Comparison of ENCODE assay signal across 8 cellular contexts in genomic region chr16:75580-76501, GRCh38. TPM values are rescaled to one million over a fixed set of nuclear protein-coding genes. Genes with fewer than 3 reads are reported as not detected.
DNase-seq lines count a peak whose midpoint lies in the region; ATAC-seq, FAIRE-seq and TF ChIP-seq lines count a peak whose summit lies in the region.

No MANE protein-coding gene starts in this region.

- no peaks in the 10 kb centered on the region for H3K9me2 ChIP-seq in GM23248 (ENCODE audit: insufficient read depth)

- peak overlapping the region; percentile 91 for H3K4me2 ChIP-seq in GM23248 (ENCODE audit: unreplicated experiment)
- H3K4me2 ChIP-seq in trophoblast cell (ENCODE audit: low read length) = no peak overlapping the region

- ATAC-seq in HG02571 (IDR thresholded peaks at IDR 0.05; ENCODE audit: unreplicated experiment) = no peak

- no peak overlapping the region for H3K18ac ChIP-seq in trophoblast cell (ENCODE audit: low read length)

- H2BK120ac ChIP-seq in trophoblast cell (ENCODE audit: insufficient read depth, low read length, poor library complexity) = peak overlapping the region; percentile 33

- no peak overlapping the region for H2BK5ac ChIP-seq in trophoblast cell (ENCODE audit: low read depth, low read length, poor library complexity)

- no peak overlapping the region for H3K23ac ChIP-seq in trophoblast cell (ENCODE audit: low read length)

- peak overlapping the region; percentile 17 for H3K4ac ChIP-seq in trophoblast cell (ENCODE audit: low read depth, low read length)

- TF ChIP-seq CTCF in 22Rv1 (IDR thresholded peaks at IDR 0.05) = no peak

- DNase-seq in GM23248 = peak; percentile 88
- DNase-seq in SW480 (ENCODE audit: low spot score) = peak; percentile 59
- peak; percentile 81 for DNase-seq in fibroblast of peridontal ligament (ENCODE audit: extremely low read depth)
- no peak for DNase-seq in trophoblast cell
- no peak for DNase-seq in NCI-H2227 (lab: John Stamatoyannopoulos, UW; ENCODE audit: unreplicated experiment)
- DNase-seq in frontal cortex (ENCODE audit: low spot score in 2 of 2) = no peak

- H3K9ac ChIP-seq in GM23248 = peak overlapping the region; percentile 95
- H3K9ac ChIP-seq in trophoblast cell (ENCODE audit: low read length) = no peak overlapping the region

- H4K20me1 ChIP-seq in GM23248 (ENCODE audit: insufficient read depth) = no peaks in the 10 kb centered on the region

- H3K79me1 ChIP-seq in trophoblast cell (ENCODE audit: low read length) = peaks cover 39% of the 10 kb centered on the region

- H4K91ac ChIP-seq in trophoblast cell (ENCODE audit: low read depth, low read length) = peak overlapping the region; percentile 51

- peak overlapping the region; percentile 15 for H4K8ac ChIP-seq in trophoblast cell (ENCODE audit: low read depth, low read length)

- peak overlapping the region; percentile 48 for H2AFZ ChIP-seq in GM23248
- no peak overlapping the region for H2AFZ ChIP-seq in trophoblast cell (ENCODE audit: insufficient read depth, low read length, poor library complexity)

- H3K9me3 ChIP-seq in GM23248 (ENCODE audit: low read depth) (no peaks in the 10 kb centered on the region), trophoblast cell (ENCODE audit: insufficient read depth, low read depth, low read length) (peaks cover 2% of the 10 kb centered on the region)

- peaks cover 22% of the 10 kb centered on the region for H3F3A ChIP-seq in GM23248 (ENCODE audit: insufficient read depth)

- H3K79me2 ChIP-seq in GM23248 (ENCODE audit: insufficient read depth) (peaks cover 34% of the 10 kb centered on the region), trophoblast cell (ENCODE audit: control insufficient read depth, insufficient read depth, low read length, poor library complexity) (peaks cover 16% of the 10 kb centered on the region)

- peak overlapping the region; percentile 22 for H3K14ac ChIP-seq in trophoblast cell (ENCODE audit: low read length)

- no peak for FAIRE-seq in frontal cortex (lab: Jason Lieb, UNC)

- H4K12ac ChIP-seq in trophoblast cell (ENCODE audit: low read depth, low read length) = no peak overlapping the region

- H2AK5ac ChIP-seq in trophoblast cell (ENCODE audit: low read length) = peak overlapping the region; percentile 40

- no peaks in the 10 kb centered on the region for H3K27me3 ChIP-seq in GM23248 (replicated peaks; ENCODE audit: insufficient read depth)
- no peaks in the 10 kb centered on the region for H3K27me3 ChIP-seq in trophoblast cell (ENCODE audit: insufficient read depth, low read length)

- WGBS in GM23248 (ENCODE audit: low coverage in 1 of 2, low lambda C conversion rate in 2 of 2, missing lambda C conversion rate in 2 of 2), 2 experiments = 11 to 16% methylated on average over 10 to 11 of the region's 11 CpGs
- no CpG with 5 or more reads among the region's 11 CpGs for WGBS in trophoblast cell (ENCODE audit: extremely low coverage, insufficient coverage, insufficient read length)

- in situ Hi-C loops in GM23248 (cut with MboI) = no loop called here

- H3K4me3 ChIP-seq in GM23248 = peak overlapping the region; percentile 87
- no peak overlapping the region for H3K4me3 ChIP-seq in trophoblast cell (ENCODE audit: low read depth, low read length)

- peaks cover 33% of the 10 kb centered on the region for H3K4me1 ChIP-seq in GM23248 (ENCODE audit: insufficient read depth)
- peaks cover 35 to 48% of the 10 kb centered on the region in 2 experiments for H3K4me1 ChIP-seq in trophoblast cell (ENCODE audit: control insufficient read depth in 1 of 2, insufficient read depth in 2 of 2, low read length in 2 of 2)

- peak overlapping the region; percentile 55 for H2BK12ac ChIP-seq in trophoblast cell (ENCODE audit: low read length)

- 0 out of 2 replicates have a peak, but pooled peaks cover 9% of the 10 kb centered on the region for H3K36me3 ChIP-seq in GM23248 (ENCODE audit: low read depth)
- H3K36me3 ChIP-seq in trophoblast cell (ENCODE audit: control insufficient read depth in 1 of 2, insufficient read depth in 2 of 2, low read length in 2 of 2) = peaks cover 15% of the 10 kb centered on the region in 2 experiments

- H3K27ac ChIP-seq in 22Rv1 (peak overlapping the region; percentile 84), GM23248 (peak overlapping the region; percentile 98), trophoblast cell (ENCODE audit: low read depth, low read length) (peak overlapping the region; percentile 3)

RNA-seq across cellular contexts. Expression of gene MPG, which starts 2.2 kb away (rescaled TPM):
- 127 and 222 TPM in 2 replicates for total RNA-seq in GM23248 (2014; rRNA removed; shearing (Covaris generic))
- polyA plus RNA-seq in GM23248 (2016; fragmentation: Nextera tagmentation; extraction: Ambion mirVana) = 132 and 134 TPM in 2 replicates
- 65.9 and 66.8 TPM in 2 replicates for polyA plus RNA-seq in trophoblast cell (2013)
- total RNA-seq in frontal cortex = 48.9 TPM

RNA-seq across cellular contexts. Expression of gene RHBDF1, which starts 3.4 kb away (rescaled TPM):
- 54.6 and 61.7 TPM in 2 replicates for total RNA-seq in GM23248 (2014; rRNA removed; shearing (Covaris generic))
- 62.2 and 62.6 TPM in 2 replicates for polyA plus RNA-seq in GM23248 (2016; fragmentation: Nextera tagmentation; extraction: Ambion mirVana)
- polyA plus RNA-seq in trophoblast cell (2013) = 52.6 and 57.2 TPM in 2 replicates
- 1.6 TPM for total RNA-seq in frontal cortex

RNA-seq across cellular contexts. Expression of gene SNRNP25, which starts 22.2 kb away (rescaled TPM):
- 12.1 and 17.6 TPM in 2 replicates for total RNA-seq in GM23248 (2014; rRNA removed; shearing (Covaris generic))
- polyA plus RNA-seq in GM23248 (2016; fragmentation: Nextera tagmentation; extraction: Ambion mirVana) = 30.4 and 31.5 TPM in 2 replicates
- 24.3 and 24.7 TPM in 2 replicates for polyA plus RNA-seq in trophoblast cell (2013)
- 14.3 TPM for total RNA-seq in frontal cortex

RNA-seq across cellular contexts. Expression of gene POLR3K, which starts 22.4 kb away (rescaled TPM):
- 2.2 and 5.2 TPM in 2 replicates for total RNA-seq in GM23248 (2014; rRNA removed; shearing (Covaris generic))
- 16.0 and 17.2 TPM in 2 replicates for polyA plus RNA-seq in GM23248 (2016; fragmentation: Nextera tagmentation; extraction: Ambion mirVana)
- 10.9 and 11.8 TPM in 2 replicates for polyA plus RNA-seq in trophoblast cell (2013)
- total RNA-seq in frontal cortex = 4.9 TPM

Comparison
In these comparisons a context has a peak if more than half of its experiments do, and no peak if none do; other contexts are left out.
1. H3K27ac ChIP-seq: peak in every context shown above with its lines; median percentile 98 in GM23248; 84 in 22Rv1; 3 in trophoblast cell.
2. DNase-seq: peak in GM23248 (single experiment), SW480 (single experiment) and fibroblast of peridontal ligament (single experiment); none in trophoblast cell (0 of 2), NCI-H2227 (single experiment) and frontal cortex (0 of 2).
3. RNA of gene RHBDF1, which starts 3.4 kb away (total RNA-seq): 54.6 to 61.7 TPM in GM23248; 1.6 TPM in frontal cortex (single experiment); every median in the first group is over 10 times any median in the second.